ENCODE assay signal across 8 cellular contexts in genomic region chr11:8018742-8019631, GRCh38. TPM values are rescaled to one million over a fixed set of nuclear protein-coding genes. Genes with fewer than 3 reads are reported as not detected.
A peak's percentile ranks its signal among the peaks of the same experiment; 100 is the strongest.
DNase-seq lines count a peak whose midpoint lies in the region; ATAC-seq and TF ChIP-seq lines count a peak whose summit lies in the region.

No MANE protein-coding gene starts in this region.

- H3K27ac ChIP-seq in right lobe of liver: no peak overlapping the region

- no peak for TF ChIP-seq CTCF in right lobe of liver (IDR thresholded peaks at IDR 0.05)

- no peak for TF ChIP-seq POLR2A in right lobe of liver (IDR thresholded peaks at IDR 0.05)

- H3K36me3 ChIP-seq in right lobe of liver: no peaks in the 10 kb centered on the region

- DNase-seq in GM03348 (ENCODE audit: low spot score) (peak; percentile 84), NCI-H1436 (lab: John Stamatoyannopoulos, UW) (peak; percentile 55), ecto neural progenitor cell (ENCODE audit: low spot score) (peak; percentile 80), right lobe of liver (peak in 2 of 3 donors; percentile 54 to 61), SW 1271 (lab: John Stamatoyannopoulos, UW) (no peak)
- peak; percentile 78 for DNase-seq in activated CD8-positive, alpha-beta memory T cell treated with anti-CD3 and anti-CD28 coated beads for 24 hours
- DNase-seq in stimulated activated CD4-positive, alpha-beta T cell treated with anti-CD3 and anti-CD28 coated beads, Interleukin-2, amount 100 ng/mL, for 4 hours (ENCODE audit: low read depth): peak; percentile 49

- H3K27me3 ChIP-seq in right lobe of liver: no peaks in the 10 kb centered on the region

- intact Hi-C loops in right lobe of liver (cut with DNase I): no loop called here

- peak overlapping the region; percentile 40 to 51 (median 46) for H3K4me3 ChIP-seq in right lobe of liver

- ATAC-seq in right lobe of liver (peak; percentile 43 to 57 (median 54)), HG02870 (IDR thresholded peaks at IDR 0.05; ENCODE audit: unreplicated experiment) (no peak)

- 2% methylated on average over 16 of the region's 84 CpGs for WGBS in right lobe of liver (ENCODE audit: insufficient coverage, low coverage, low lambda C conversion rate, missing lambda C conversion rate)

- no peaks in the 10 kb centered on the region for H3K9me3 ChIP-seq in right lobe of liver

- peaks cover 0 to 22% (median 0%) of the 10 kb centered on the region in 4 donors for H3K4me1 ChIP-seq in right lobe of liver

RNA-seq across cellular contexts. Expression of gene EIF3F, which starts 31.9 kb away (rescaled TPM):
- 10 to 100 TPM; 69.9 to 97.0 (median 84.0) TPM for total RNA-seq in right lobe of liver

RNA-seq across cellular contexts. Expression of gene NLRP10, which starts 53.7 kb away (rescaled TPM):
- total RNA-seq in right lobe of liver: not detected

Comparison
In these comparisons a context has a peak if more than half of its experiments do, and no peak if none do; other contexts are left out.
1. DNase-seq: peak in GM03348 (single experiment), NCI-H1436 (single experiment), activated CD8-positive, alpha-beta memory T cell treated with anti-CD3 and anti-CD28 coated beads for 24 hours (single experiment), ecto neural progenitor cell (single experiment), right lobe of liver (2 of 3) and stimulated activated CD4-positive, alpha-beta T cell treated with anti-CD3 and anti-CD28 coated beads, Interleukin-2, amount 100 ng/mL, for 4 hours (single experiment); none in SW 1271 (0 of 2).